In genomic region chr17:67280279-67280678, GRCh38 we compare ENCODE assay signal across 14 cellular contexts. TPM values are rescaled to one million over a fixed set of nuclear protein-coding genes. Genes with fewer than 3 reads are reported as not detected.
A peak's percentile ranks its signal among the peaks of the same experiment; 100 is the strongest.
DNase-seq lines count a peak whose midpoint lies in the region; ATAC-seq, FAIRE-seq and TF ChIP-seq lines count a peak whose summit lies in the region.
"Had no signal": no experiment of that assay in that cellular context is flagged by ENCODE, and none has a peak within 500 bp of the region (broad histone marks: within the 10 kb centered on the region; RNA-seq: fewer than 3 reads in every experiment).

No MANE protein-coding gene starts in this region.

- CTCF ChIA-PET in IMR-90 (lab: Yijun Ruan, JAX) (interaction anchor here (0.6 kb wide), 1 partner anchor 11 kb away, joined by 5 read pairs; no protein-coding TSS in a partner anchor), GM10248 (lab: Yijun Ruan, JAX) (no interaction called here)

- DNase-seq in IMR-90 (peak; percentile 33), SHP77 treated with DMSO at 0.1 percent for 48 hours (lab: John Stamatoyannopoulos, UW) (peak; percentile 96), foreskin keratinocyte (peak; percentile 91 to 95), psoas muscle (peak; percentile 35 to 76), D721Med (ENCODE audit: insufficient read length, low spot score) (no peak), HTR-8/SVneo (ENCODE audit: insufficient read length, low spot score) (no peak), LoVo (ENCODE audit: low spot score) (no peak), GM10248 (ENCODE audit: extremely low spot score) (no peak)
- DNase-seq: activated CD4-positive, alpha-beta T cell treated with anti-CD3 and anti-CD28 coated beads, Interleukin-2, amount 50 U/mL, for 4 hours; AML-193; mesendoderm; NCI-H510A treated with DMSO at 0.1 percent for 48 hours; nucleus accumbens; upper lobe of left lung had no signal

- H3K4me2 ChIP-seq in IMR-90 (ENCODE audit: low read depth, low read length), result no peak overlapping the region

- H3K9me3 ChIP-seq in IMR-90 (ENCODE audit: control insufficient read depth, insufficient read depth, low read length), result no peaks in the 10 kb centered on the region
- no peaks in the 10 kb centered on the region for H3K9me3 ChIP-seq in psoas muscle
- H3K9me3 ChIP-seq: upper lobe of left lung had no signal

- no peak overlapping the region for H4K91ac ChIP-seq in IMR-90 (ENCODE audit: insufficient read depth, low read depth, low read length)

- H2BK15ac ChIP-seq in IMR-90 (ENCODE audit: low read depth, low read length), result no peak overlapping the region

- no peak overlapping the region for H2AK5ac ChIP-seq in IMR-90 (ENCODE audit: low read depth, low read length)

- peaks cover 2% of the 10 kb centered on the region; the same call in 1 of the 2 replicates for H3K27me3 ChIP-seq in IMR-90 (ENCODE audit: control insufficient read depth, insufficient read depth, low read length)
- no peaks in the 10 kb centered on the region for H3K27me3 ChIP-seq in foreskin keratinocyte
- H3K27me3 ChIP-seq in psoas muscle (ENCODE audit: insufficient read depth in 3 of 3, low read length in 2 of 3), result no peaks in the 10 kb centered on the region
- H3K27me3 ChIP-seq: upper lobe of left lung had no signal

- H3K9ac ChIP-seq in IMR-90 (ENCODE audit: low read depth, low read length), result no peak overlapping the region

- H3K4me1 ChIP-seq in IMR-90 (ENCODE audit: control insufficient read depth, insufficient read depth, low read length), result no peaks in the 10 kb centered on the region
- H3K4me1 ChIP-seq in foreskin keratinocyte, result peaks cover 19% of the 10 kb centered on the region
- H3K4me1 ChIP-seq in psoas muscle, result peaks cover 21% of the 10 kb centered on the region
- H3K4me1 ChIP-seq: upper lobe of left lung had no signal

- 90% methylated on average over 2 of the region's 6 CpGs; no CpG with 5 or more reads in 1 of the 2 experiments for WGBS in IMR-90 (ENCODE audit: extremely low coverage in 2 of 2, insufficient read length in 1 of 2), 2 experiments
- 11 to 17% (median 14%) methylated on average over 6 of the region's 6 CpGs for WGBS in psoas muscle, 3 donors

- no peaks in the 10 kb centered on the region for H3K9me1 ChIP-seq in IMR-90 (ENCODE audit: insufficient read depth, low read length)

- peak overlapping the region; percentile 63 for H2AFZ ChIP-seq in IMR-90 (replicated peaks; ENCODE audit: low read length, poor library complexity)

- H3K27ac ChIP-seq in IMR-90 (ENCODE audit: insufficient read depth, low read length), result no peak overlapping the region
- peak overlapping the region; percentile 59 for H3K27ac ChIP-seq in foreskin keratinocyte
- peak overlapping the region; percentile 66 for H3K27ac ChIP-seq in psoas muscle
- H3K27ac ChIP-seq: upper lobe of left lung had no signal

- ATAC-seq in IMR-90 (ENCODE audit: low read depth), result peak; percentile 49
- peak; percentile 64 for ATAC-seq in foreskin keratinocyte
- ATAC-seq in psoas muscle, result peak; percentile 92 to 97 (median 94)

- no TSS peak for BruUV-seq in IMR-90 (replicated peaks; lab: Mats Ljungman, UMichigan)

- FAIRE-seq in D721Med (lab: Jason Lieb, UNC) (no peak), HTR-8/SVneo (lab: Jason Lieb, UNC) (no peak)

- in situ Hi-C loops in IMR-90 (cut with MboI; ENCODE audit: low sequenced_read_pairs), result no loop called here

- H2AK9ac ChIP-seq in IMR-90 (replicated peaks; ENCODE audit: low read depth, low read length, poor library complexity), result no peak overlapping the region

- H2BK5ac ChIP-seq in IMR-90 (ENCODE audit: low read depth, low read length, poor library complexity, severe bottlenecking), result no peak overlapping the region

- no peak overlapping the region for H3K56ac ChIP-seq in IMR-90 (ENCODE audit: extremely low read depth, insufficient read depth, low read length)

- TF ChIP-seq RAD21 in IMR-90 (IDR thresholded peaks at IDR 0.05; ENCODE audit: low read length), result no peak

- H3K4ac ChIP-seq in IMR-90 (ENCODE audit: low read depth, low read length), result no peak overlapping the region

- H2BK20ac ChIP-seq in IMR-90 (ENCODE audit: low read depth, low read length), result no peak overlapping the region

- no peak overlapping the region for H4K5ac ChIP-seq in IMR-90 (ENCODE audit: low read depth, low read length)

- no peak overlapping the region for H3K18ac ChIP-seq in IMR-90 (ENCODE audit: low read depth, low read length)

- H3K23ac ChIP-seq in IMR-90 (ENCODE audit: low read depth, low read length), result no peak overlapping the region

- H2BK120ac ChIP-seq in IMR-90 (ENCODE audit: low read depth, low read length), result no peak overlapping the region

- no peak overlapping the region for H3K14ac ChIP-seq in IMR-90 (replicated peaks; ENCODE audit: low read depth, low read length)

- no peaks in the 10 kb centered on the region for H4K20me1 ChIP-seq in IMR-90 (ENCODE audit: insufficient read depth, low read length)

- no peak overlapping the region for H4K8ac ChIP-seq in IMR-90 (ENCODE audit: low read depth in 2 of 2, low read length in 2 of 2)

- TF ChIP-seq CTCF in IMR-90 (conservative IDR thresholded peaks at IDR 0.05; ENCODE audit: low read depth, low read length), result no peak
- TF ChIP-seq CTCF in foreskin keratinocyte (conservative IDR thresholded peaks at IDR 0.05), result no peak
- TF ChIP-seq CTCF in psoas muscle (IDR thresholded peaks at IDR 0.05), result no peak
- TF ChIP-seq CTCF in D721Med (IDR thresholded peaks at IDR 0.05; ENCODE audit: insufficient read depth, missing control alignments), result no peak
- TF ChIP-seq CTCF in GM10248 (IDR thresholded peaks at IDR 0.05; ENCODE audit: control extremely low read depth, extremely low read depth, low read depth, missing control alignments), result no peak

- dilution Hi-C loops in IMR-90 (cut with HindIII; ENCODE audit: low sequenced_read_pairs, unreplicated experiment), result no loop called here

- intact Hi-C loops in IMR-90 (cut with micrococcal nuclease) (no loop called here), psoas muscle (cut with DNase I) (loop anchor here in 1 of 2 donors (2.0 kb wide), 1 partner anchor 35 kb away; the partner anchor contains the start of gene HELZ)

- H3K36me3 ChIP-seq in IMR-90 (ENCODE audit: control insufficient read depth, insufficient read depth, low read length) (no peaks in the 10 kb centered on the region), psoas muscle (ENCODE audit: insufficient read depth in 1 of 2, low read depth in 1 of 2) (no peaks in the 10 kb centered on the region)
- H3K36me3 ChIP-seq: upper lobe of left lung had no signal

- TF ChIP-seq POLR2A in IMR-90 (IDR thresholded peaks at IDR 0.05; ENCODE audit: low read depth, low read length), result no peak

- no peaks in the 10 kb centered on the region for H3K79me1 ChIP-seq in IMR-90 (ENCODE audit: low read depth in 1 of 2, low read length in 2 of 2)

- no peak overlapping the region for H3K4me3 ChIP-seq in IMR-90 (ENCODE audit: insufficient read depth, low read depth, low read length)
- no peak overlapping the region for H3K4me3 ChIP-seq in psoas muscle
- H3K4me3 ChIP-seq: upper lobe of left lung had no signal

- POLR2A ChIA-PET in IMR-90 (lab: Charles Lee; ENCODE audit: unreplicated experiment) (no interaction called here), GM10248 (lab: Yijun Ruan, JAX) (no interaction called here)

TF ChIP-seq in IMR-90, 13 proteins besides CTCF, POLR2A, EP300 and RAD21:
- no peak for TF ChIP-seq CEBPB (IDR thresholded peaks at IDR 0.05; ENCODE audit: low read depth, low read length)
- no peak for TF ChIP-seq SMC3 (IDR thresholded peaks at IDR 0.05; ENCODE audit: low read depth, low read length)
- TF ChIP-seq RCOR1 (IDR thresholded peaks at IDR 0.05; ENCODE audit: insufficient replicate concordance, low read length), result no peak
- TF ChIP-seq CHD1 (IDR thresholded peaks at IDR 0.05; ENCODE audit: low read depth, low read length), result no peak
- TF ChIP-seq MXI1 (IDR thresholded peaks at IDR 0.05; ENCODE audit: borderline replicate concordance, low read depth, low read length), result no peak
- no peak for TF ChIP-seq MAZ (IDR thresholded peaks at IDR 0.05; ENCODE audit: borderline replicate concordance, low read depth, low read length)
- no peak for TF ChIP-seq BHLHE40 (IDR thresholded peaks at IDR 0.05; ENCODE audit: low read depth, low read length)
- no peak for TF ChIP-seq NFE2L2 (IDR thresholded peaks at IDR 0.05; ENCODE audit: low read depth, low read length)
- TF ChIP-seq USF2 (IDR thresholded peaks at IDR 0.05; ENCODE audit: low read depth, low read length), result no peak
- TF ChIP-seq RFX5 (IDR thresholded peaks at IDR 0.05; ENCODE audit: low read depth, low read length), result no peak
- TF ChIP-seq ELK1 (IDR thresholded peaks at IDR 0.05; ENCODE audit: borderline replicate concordance, low read depth, low read length), result no peak
- TF ChIP-seq MAFK (IDR thresholded peaks at IDR 0.05; ENCODE audit: low read depth, low read length), result no peak
- no peak for TF ChIP-seq FOS (IDR thresholded peaks at IDR 0.05; ENCODE audit: low read depth, low read length)

RNA-seq across cellular contexts. Expression of gene HELZ, which starts 35.3 kb away (rescaled TPM):
- total RNA-seq in IMR-90 (2012; rRNA removed) (60.6 and 65.0 TPM in 2 replicates), foreskin keratinocyte (25.5 and 30.2 TPM in 2 replicates), psoas muscle (10 to 100 TPM; 30.8 to 55.7 (median 39.8) TPM)
- polyA plus RNA-seq in IMR-90 (2012; rRNA removed) (6.9 and 8.0 TPM in 2 replicates), foreskin keratinocyte (2.1 and 2.3 TPM in 2 replicates), psoas muscle (10 to 100 TPM in 1 of 3 donors, 1 to 10 TPM in 2; 1.8 to 11.0 (median 3.1) TPM)
- 1.6 and 1.7 TPM in 2 replicates for polyA plus RNA-seq in IMR-90 (2012; cell fraction: cytosol; rRNA removed)
- 2.8 and 15.1 TPM in 2 replicates for polyA plus RNA-seq in IMR-90 (2012; cell fraction: nucleus; rRNA removed; ENCODE audit: low replicate concordance)

Comparison
In these comparisons a context has a peak if more than half of its experiments do, and no peak if none do; other contexts are left out.
1. DNase-seq: peak in IMR-90 (single experiment), SHP77 treated with DMSO at 0.1 percent for 48 hours (single experiment), foreskin keratinocyte (2 of 2) and psoas muscle (2 of 2); none in D721Med (single experiment), HTR-8/SVneo (single experiment), LoVo (single experiment) and GM10248 (single experiment).
2. Peak in every context shown above with its lines, with median percentiles within 50 percentile points of each other: ATAC-seq.